In the genomic region with DNA sequence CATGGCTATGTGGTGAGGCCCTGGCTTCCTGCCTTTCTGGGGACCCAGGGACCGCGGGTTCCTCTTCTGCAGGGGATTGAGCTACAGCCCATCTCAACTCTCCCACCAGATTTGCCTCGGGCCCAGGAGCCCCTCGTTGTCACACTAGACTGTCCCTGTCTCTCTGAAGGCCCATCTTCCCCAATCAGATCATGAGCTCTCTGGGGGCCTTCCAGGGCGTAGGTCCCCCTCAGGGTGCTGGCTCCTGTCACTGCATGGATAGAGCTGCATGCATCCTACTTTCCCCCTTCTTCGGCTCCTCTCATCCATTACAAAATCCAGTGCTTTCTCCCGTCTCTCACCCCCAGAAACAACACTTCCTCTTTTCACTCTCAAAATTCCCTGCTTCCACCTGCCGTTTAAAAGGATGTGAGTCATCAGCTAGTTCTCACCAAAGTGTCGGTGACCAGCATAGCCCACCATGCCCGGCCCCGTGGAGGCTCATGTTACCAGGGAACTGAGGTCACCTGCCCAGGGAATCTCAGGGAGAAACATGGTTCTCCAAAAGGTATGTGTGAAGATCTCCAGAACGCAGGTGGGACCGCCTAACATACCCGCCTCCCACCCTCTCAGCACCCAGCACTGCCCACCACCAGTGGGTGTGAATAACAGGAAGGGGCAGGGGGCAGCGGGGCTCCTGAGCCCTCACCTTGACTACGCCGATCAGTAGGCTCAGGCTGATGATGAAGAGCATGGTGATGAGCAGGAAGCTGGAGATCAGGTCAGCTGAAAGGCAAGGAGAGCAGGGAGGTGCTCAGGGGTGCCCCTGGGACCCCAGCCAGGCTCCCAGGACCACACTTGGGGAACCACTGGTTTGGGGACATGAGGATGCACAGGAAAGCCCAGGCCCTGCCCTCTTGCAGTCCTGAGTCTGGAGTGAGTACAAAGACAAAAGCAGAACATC, we compare ENCODE assay signal across 10 cellular contexts. TPM values are rescaled to one million over a fixed set of nuclear protein-coding genes. Genes with fewer than 3 reads are reported as not detected.
DNase-seq lines count a peak whose midpoint lies in the region; ATAC-seq and TF ChIP-seq lines count a peak whose summit lies in the region.
"Had no signal": no experiment of that assay in that cellular context is flagged by ENCODE, and none has a peak within 500 bp of the region (broad histone marks: within the 10 kb centered on the region; RNA-seq: fewer than 3 reads in every experiment).

No MANE protein-coding gene starts in this region.

- H3K4me2 ChIP-seq in PC-9, result peak overlapping the region; percentile 36

- peak; percentile 31 for DNase-seq in MCF 10A (ENCODE audit: unreplicated experiment)
- DNase-seq in breast epithelium (ENCODE audit: low spot score in 2 of 2), result no peak
- DNase-seq in PC-9, result peak; percentile 34 to 42
- DNase-seq in effector memory CD4-positive, alpha-beta T cell, result no peak
- no peak for DNase-seq in upper lobe of right lung
- DNase-seq in activated effector memory CD4-positive, alpha-beta T cell treated with Interleukin-2 at 50 U/mL for 16 hours, result no peak
- DNase-seq: NCI-H146 had no signal

- ATAC-seq in upper lobe of right lung (no peak), GM18909 (IDR thresholded peaks at IDR 0.05; ENCODE audit: poor library complexity, unreplicated experiment) (no peak), HG03095 (IDR thresholded peaks at IDR 0.05; ENCODE audit: unreplicated experiment) (no peak)

- no peak for TF ChIP-seq POLR2A in breast epithelium (IDR thresholded peaks at IDR 0.05)

- no peak for TF ChIP-seq CTCF in MCF 10A (IDR thresholded peaks at IDR 0.05; ENCODE audit: unreplicated experiment)
- no peak for TF ChIP-seq CTCF in breast epithelium (IDR thresholded peaks at IDR 0.05)
- TF ChIP-seq CTCF in PC-9 (conservative IDR thresholded peaks at IDR 0.05), result no peak
- TF ChIP-seq CTCF in upper lobe of right lung (IDR thresholded peaks at IDR 0.05), result no peak

- no peaks in the 10 kb centered on the region for H3K27me3 Mint-ChIP-seq in MCF 10A (ENCODE audit: insufficient read depth, unreplicated experiment)

- H3K36me3 ChIP-seq in breast epithelium (no peaks in the 10 kb centered on the region), PC-9 (ENCODE audit: low read depth) (no peaks in the 10 kb centered on the region), upper lobe of right lung (peaks cover 35% of the 10 kb centered on the region)
- peaks cover 66% of the 10 kb centered on the region for H3K36me3 ChIP-seq in effector memory CD4-positive, alpha-beta T cell (ENCODE audit: control insufficient read depth, insufficient read depth, low read length)

- no peaks in the 10 kb centered on the region for H3K9me3 ChIP-seq in breast epithelium
- H3K9me3 ChIP-seq in PC-9 (ENCODE audit: insufficient read depth, low read depth), result no peaks in the 10 kb centered on the region
- H3K9me3 ChIP-seq in effector memory CD4-positive, alpha-beta T cell (ENCODE audit: control insufficient read depth, low read length), result no peaks in the 10 kb centered on the region
- H3K9me3 ChIP-seq in upper lobe of right lung, result no peaks in the 10 kb centered on the region
- H3K9me3 ChIP-seq: esophagus muscularis mucosa had no signal

- H3K27me3 ChIP-seq in breast epithelium, result no peaks in the 10 kb centered on the region
- no peaks in the 10 kb centered on the region for H3K27me3 ChIP-seq in PC-9 (ENCODE audit: insufficient read depth, low read depth)
- no peaks in the 10 kb centered on the region for H3K27me3 ChIP-seq in effector memory CD4-positive, alpha-beta T cell (replicated peaks; ENCODE audit: control insufficient read depth, insufficient read depth, low read length, poor library complexity, severe bottlenecking)
- H3K27me3 ChIP-seq in upper lobe of right lung, result no peaks in the 10 kb centered on the region

- H3K27ac ChIP-seq in breast epithelium (no peak overlapping the region), PC-9 (no peak overlapping the region), upper lobe of right lung (peak overlapping the region; percentile 11)
- peak overlapping the region; percentile 40 for H3K27ac ChIP-seq in effector memory CD4-positive, alpha-beta T cell (ENCODE audit: insufficient read depth, low read length, poor library complexity, severe bottlenecking)
- H3K27ac ChIP-seq: esophagus muscularis mucosa had no signal

- no peaks in the 10 kb centered on the region for H3F3A ChIP-seq in PC-9 (ENCODE audit: insufficient read depth, low read depth)

- H3K4me3 Mint-ChIP-seq in MCF 10A (ENCODE audit: unreplicated experiment), result no peak overlapping the region

- no peaks in the 10 kb centered on the region for H3K9me2 ChIP-seq in PC-9 (ENCODE audit: insufficient read depth)

- intact Hi-C loops in MCF 10A (cut with micrococcal nuclease) (no loop called here), breast epithelium (cut with DNase I; ENCODE audit: low total_unique reads) (no loop called here), PC-9 (cut with micrococcal nuclease; ENCODE audit: unreplicated experiment) (no loop called here), upper lobe of right lung (cut with DNase I) (no loop called here)

- H3K4me3 ChIP-seq in breast epithelium (no peak overlapping the region), PC-9 (no peak overlapping the region), upper lobe of right lung (no peak overlapping the region)
- H3K4me3 ChIP-seq in effector memory CD4-positive, alpha-beta T cell (ENCODE audit: insufficient read depth, low read depth, low read length, poor library complexity, severe bottlenecking), result no peak overlapping the region
- H3K4me3 ChIP-seq: esophagus muscularis mucosa had no signal

- H3K36me3 Mint-ChIP-seq in MCF 10A (ENCODE audit: insufficient read depth, unreplicated experiment), result peaks cover 9% of the 10 kb centered on the region

- no peak overlapping the region for H3K27ac Mint-ChIP-seq in MCF 10A (ENCODE audit: low read depth, unreplicated experiment)

- H2AFZ ChIP-seq in PC-9, result no peak overlapping the region

- H4K20me1 ChIP-seq in PC-9 (ENCODE audit: insufficient read depth), result no peaks in the 10 kb centered on the region

- H3K4me1 Mint-ChIP-seq in MCF 10A (ENCODE audit: insufficient read depth, unreplicated experiment), result peaks cover 16% of the 10 kb centered on the region

- no peaks in the 10 kb centered on the region for H3K9me3 Mint-ChIP-seq in MCF 10A (ENCODE audit: unreplicated experiment)

- POLR2A ChIA-PET in MCF 10A (lab: Yijun Ruan, JAX) (no interaction called here), PC-9 (lab: Charles Lee; ENCODE audit: unreplicated experiment) (no interaction called here)

- H3K4me1 ChIP-seq in breast epithelium (no peaks in the 10 kb centered on the region), PC-9 (replicated peaks; ENCODE audit: insufficient read depth) (peaks cover 11% of the 10 kb centered on the region), upper lobe of right lung (peaks cover 24% of the 10 kb centered on the region)
- peaks cover 54% of the 10 kb centered on the region for H3K4me1 ChIP-seq in effector memory CD4-positive, alpha-beta T cell (ENCODE audit: control insufficient read depth, insufficient read depth, low read length, poor library complexity, severe bottlenecking)

- H3K79me2 ChIP-seq in PC-9 (ENCODE audit: low read depth), result no peaks in the 10 kb centered on the region

- BruUV-seq in MCF 10A (replicated peaks; lab: Mats Ljungman, UMichigan) (no TSS peak), PC-9 (replicated peaks; lab: Mats Ljungman, UMichigan) (no TSS peak)

- CTCF ChIA-PET in MCF 10A (lab: Yijun Ruan, JAX), result interaction anchor here (0.6 kb wide), 1 partner anchor 740 kb away, joined by 3 read pairs; no protein-coding TSS in a partner anchor
- CTCF ChIA-PET in PC-9 (lab: Charles Lee), result no interaction called here

RNA-seq across cellular contexts. Expression of a gene that starts 16.4 kb away (rescaled TPM):
- total RNA-seq in MCF 10A (2022) (15.9 and 21.6 TPM in 2 replicates), breast epithelium (100 to 1,000 TPM in 1 of 3 donors, 10 to 100 TPM in 2; 41.3 to 130 (median 70.1) TPM), PC-9 (2021) (4.0 and 5.0 TPM in 2 replicates), upper lobe of right lung (424 TPM)

RNA-seq across cellular contexts. Expression of a gene that starts 17.8 kb away (rescaled TPM):
- total RNA-seq in MCF 10A (2022) (0.32 and 0.47 TPM in 2 replicates), breast epithelium (not detected), PC-9 (2021) (0.37 and 0.50 TPM in 2 replicates), upper lobe of right lung (not detected)
- total RNA-seq: esophagus muscularis mucosa had no signal

Comparison
In these comparisons a context has a peak if more than half of its experiments do, and no peak if none do; other contexts are left out.
1. DNase-seq: peak in MCF 10A (single experiment) and PC-9 (2 of 2); none in breast epithelium (0 of 2), effector memory CD4-positive, alpha-beta T cell (0 of 3), upper lobe of right lung (single experiment) and activated effector memory CD4-positive, alpha-beta T cell treated with Interleukin-2 at 50 U/mL for 16 hours (single experiment).
2. H3K27ac ChIP-seq: peak in effector memory CD4-positive, alpha-beta T cell (single experiment) and upper lobe of right lung (single experiment); none in breast epithelium (0 of 2) and PC-9 (single experiment).